Comparison of ENCODE assay signal across 25 cellular contexts in the genomic region with DNA sequence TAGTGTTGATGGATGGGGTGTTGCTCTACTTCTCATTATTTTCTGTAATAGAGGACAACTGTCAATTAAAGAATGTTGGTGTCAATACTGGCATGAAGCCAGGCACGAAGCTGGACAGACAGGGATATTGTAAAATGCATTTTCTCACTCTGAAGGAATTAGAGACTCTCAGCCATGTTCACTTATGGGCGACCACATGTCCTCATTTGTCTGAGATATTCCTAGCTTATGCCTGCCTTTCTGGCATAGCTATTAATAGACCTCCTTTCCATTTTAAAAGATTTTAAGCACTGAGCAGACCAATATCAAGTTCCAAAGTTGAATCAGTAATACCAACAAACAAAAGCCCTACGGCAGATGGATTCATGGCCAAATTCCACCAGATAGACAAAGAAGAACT.
"Had no signal": no experiment of that assay in that cellular context is flagged by ENCODE, and none has a peak within 500 bp of the region (broad histone marks: within the 10 kb centered on the region; RNA-seq: fewer than 3 reads in every experiment).

No MANE protein-coding gene starts in this region.

- H3K27ac ChIP-seq: lower lobe of right lung, pancreas, prostate gland, tibial nerve, uterus had no signal

- H3K4me1 ChIP-seq: lower lobe of right lung, pancreas, prostate gland, tibial nerve, uterus had no signal

- H3K4me3 ChIP-seq: lower lobe of right lung, pancreas, prostate gland, tibial nerve, uterus had no signal

- DNase-seq: hippocampal formation; kidney glomerular epithelial cell; left cardiac atrium; left ventricle myocardium superior; lower lobe of right lung; mammary epithelial cell; mesenchymal stem cell; naive thymus-derived CD4-positive, alpha-beta T cell; nucleus accumbens; pancreas; posterior cingulate gyrus; retina; right cardiac atrium; small intestine; stimulated activated CD4-positive, alpha-beta T cell treated with anti-CD3 and anti-CD28 coated beads, Interleukin-1b, Interleukin-23, amount 100 ng/mL, for 48 hours; stimulated activated CD4-positive, alpha-beta T cell treated with anti-CD3 and anti-CD28 coated beads, Interleukin-2, amount 100 ng/mL, for 48 hours; stimulated activated CD4-positive, alpha-beta T cell treated with anti-CD3 and anti-CD28 coated beads, Interleukin-4, amount 100 ng/mL, for 4 hours; stimulated activated CD8-positive, alpha-beta memory T cell treated with anti-CD3 and anti-CD28 coated beads, Interleukin-4, amount 100 ng/mL, for 48 hours; stimulated activated naive CD4-positive, alpha-beta T cell treated with Interleukin-2 at 50 U/mL for 16 hours; stimulated activated naive CD8-positive, alpha-beta T cell treated with anti-CD3 and anti-CD28 coated beads, Interleukin-15, amount 100 ng/mL, for 72 hours; substantia nigra; uterus had no signal

- FAIRE-seq: keratinocyte, pancreas, small intestine had no signal

- H3K27me3 ChIP-seq: pancreas, tibial nerve, uterus had no signal

- H3K9me3 ChIP-seq: lower lobe of right lung, pancreas, prostate gland, tibial nerve, uterus had no signal

- H3K36me3 ChIP-seq: lower lobe of right lung, pancreas, prostate gland, tibial nerve, uterus had no signal
